8 cellular contexts compared by ENCODE assay signal in the genomic region with DNA sequence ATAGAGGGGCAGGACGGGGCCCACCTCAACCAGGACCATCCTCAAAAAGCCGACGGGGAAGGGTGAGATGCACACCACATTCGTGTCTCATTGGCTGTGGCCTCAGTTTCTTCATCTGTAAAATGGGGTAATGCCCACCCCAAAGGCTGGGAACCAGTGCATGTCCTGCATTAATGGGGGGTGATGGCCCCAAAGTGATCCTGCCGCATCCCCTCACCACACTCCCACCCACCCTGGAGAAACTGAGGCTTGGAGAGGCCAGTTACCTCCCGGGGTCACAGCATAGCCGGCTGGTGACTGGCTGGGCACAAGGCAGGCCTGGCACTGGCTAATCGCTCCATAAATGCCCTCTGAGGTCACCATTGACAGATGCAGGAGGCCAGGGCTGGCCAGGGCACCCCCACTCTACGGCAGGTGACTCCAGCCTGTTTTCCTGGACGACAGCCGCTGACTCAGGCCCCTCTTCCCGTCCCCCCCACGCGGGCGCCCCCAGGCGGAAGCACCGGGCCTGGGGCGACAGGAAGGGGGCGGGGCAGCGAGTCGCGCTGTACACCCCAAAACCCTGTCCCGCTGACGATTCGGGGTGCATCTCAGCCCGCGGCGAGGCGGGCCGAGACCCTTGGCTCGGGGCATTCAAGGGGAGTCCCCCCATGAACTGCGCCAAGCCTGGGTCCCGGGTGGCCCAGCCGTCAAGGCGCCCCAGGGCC.
DNase-seq lines count a peak whose midpoint lies in the region; ATAC-seq and TF ChIP-seq lines count a peak whose summit lies in the region.

No MANE protein-coding gene starts in this region.

- DNase-seq in T-helper 1 cell (peak; percentile 62 to 81 (median 67)), astrocyte of the spinal cord (ENCODE audit: low read depth, low spot score) (peak; percentile 71), iris pigment epithelial cell (ENCODE audit: low read depth) (peak; percentile 63), NCI-H2029 (lab: John Stamatoyannopoulos, UW) (no peak)
- peak; percentile 64 for DNase-seq in stimulated activated CD4-positive, alpha-beta T cell treated with anti-CD3 and anti-CD28 coated beads, Interleukin-12 subunit alpha, Interleukin-12 subunit beta, amount 100 ng/mL, for 4 hours

- H3K4me2 ChIP-seq in DOHH2 (ENCODE audit: low read length), result peak overlapping the region; percentile 91

- no peaks in the 10 kb centered on the region for H3K9me2 ChIP-seq in DOHH2 (replicated peaks; ENCODE audit: control insufficient read depth, low read length)

- H4K20me1 ChIP-seq in DOHH2 (ENCODE audit: control insufficient read depth, insufficient read depth, low read depth, low read length), result no peaks in the 10 kb centered on the region

- peak overlapping the region; percentile 74 for H3K27ac ChIP-seq in DOHH2 (ENCODE audit: low read depth, low read length)

- H3K27me3 ChIP-seq in DOHH2 (ENCODE audit: control insufficient read depth, low read length), result no peaks in the 10 kb centered on the region

- TF ChIP-seq CTCF in DOHH2 (IDR thresholded peaks at IDR 0.05; ENCODE audit: low read depth, low read length, poor library complexity, severe bottlenecking) (peak; percentile 56), astrocyte of the spinal cord (IDR thresholded peaks at IDR 0.05; ENCODE audit: low read depth, low read length) (peak; percentile 42)

- H3K79me2 ChIP-seq in DOHH2 (ENCODE audit: control insufficient read depth, low read length), result peaks cover 60% of the 10 kb centered on the region

- in situ Hi-C loops in astrocyte of the spinal cord (cut with HindIII; ENCODE audit: low sequenced_read_pairs), result no loop called here

- H3K36me3 ChIP-seq in DOHH2 (ENCODE audit: control insufficient read depth, low read length), result peaks cover 54% of the 10 kb centered on the region

- peak; percentile 5 for ATAC-seq in HG02885 (IDR thresholded peaks at IDR 0.05; ENCODE audit: poor library complexity, unreplicated experiment)
- ATAC-seq in HG03159 (IDR thresholded peaks at IDR 0.05; ENCODE audit: unreplicated experiment), result no peak

- H3F3A ChIP-seq in DOHH2 (ENCODE audit: control insufficient read depth, insufficient read depth), result peaks cover 14% of the 10 kb centered on the region

- H3K9me3 ChIP-seq in DOHH2 (ENCODE audit: control insufficient read depth, insufficient read depth, low read length), result no peaks in the 10 kb centered on the region

- peaks cover 48% of the 10 kb centered on the region for H3K4me1 ChIP-seq in DOHH2 (ENCODE audit: control insufficient read depth, low read length)

- H3K4me3 ChIP-seq in DOHH2 (ENCODE audit: low read length) (peak overlapping the region; percentile 83), astrocyte of the spinal cord (ENCODE audit: low read depth, low read length) (peak overlapping the region; percentile 67)
